8 cellular contexts compared by ENCODE assay signal in genomic region chr20:50292324-50293243, GRCh38.
DNase-seq lines count a peak whose midpoint lies in the region; ATAC-seq and TF ChIP-seq lines count a peak whose summit lies in the region.

No MANE protein-coding gene starts in this region.

- peak overlapping the region; percentile 52 for H3K27ac Mint-ChIP-seq in stimulated activated effector memory CD8-positive, alpha-beta T cell treated with anti-CD3 and anti-CD28 coated beads, Interleukin-12 subunit alpha, Interleukin-12 subunit beta, amount 100 ng/mL, for 72 hours

- peak overlapping the region; percentile 86 for H3K27ac ChIP-seq in PC-9
- peak overlapping the region; percentile 57 for H3K27ac ChIP-seq in colonic mucosa

- H3K9me3 ChIP-seq in PC-9 (ENCODE audit: insufficient read depth, low read depth) (no peaks in the 10 kb centered on the region), colonic mucosa (no peaks in the 10 kb centered on the region)

- CTCF ChIA-PET in PC-9 (lab: Charles Lee), result interaction anchor here (0.5 to 0.7 kb wide), 2 partner anchors 106 to 366 kb away, joined by 3 to 11 read pairs; no protein-coding TSS in a partner anchor

- no peaks in the 10 kb centered on the region for H3K79me2 ChIP-seq in PC-9 (ENCODE audit: low read depth)

- no peak for TF ChIP-seq CTCF in PC-9 (conservative IDR thresholded peaks at IDR 0.05)
- no peak for TF ChIP-seq CTCF in colonic mucosa (IDR thresholded peaks at IDR 0.05)
- no peak for TF ChIP-seq CTCF in lower leg skin (IDR thresholded peaks at IDR 0.05)

- peak overlapping the region; percentile 57 for H3K4me2 ChIP-seq in PC-9

- 34 to 50% methylated on average over 21 of the region's 30 CpGs for WGBS in lower leg skin, 2 donors

- H3K9me3 Mint-ChIP-seq in stimulated activated effector memory CD8-positive, alpha-beta T cell treated with anti-CD3 and anti-CD28 coated beads, Interleukin-12 subunit alpha, Interleukin-12 subunit beta, amount 100 ng/mL, for 72 hours, result no peaks in the 10 kb centered on the region

- no peaks in the 10 kb centered on the region for H3K9me2 ChIP-seq in PC-9 (ENCODE audit: insufficient read depth)

- H3K27me3 ChIP-seq in PC-9 (ENCODE audit: insufficient read depth, low read depth) (no peaks in the 10 kb centered on the region), colonic mucosa (no peaks in the 10 kb centered on the region)

- TF ChIP-seq POLR2A in lower leg skin (IDR thresholded peaks at IDR 0.05), result no peak

- BruUV-seq in PC-9 (replicated peaks; lab: Mats Ljungman, UMichigan), result no TSS peak

- H3K4me1 Mint-ChIP-seq in stimulated activated effector memory CD8-positive, alpha-beta T cell treated with anti-CD3 and anti-CD28 coated beads, Interleukin-12 subunit alpha, Interleukin-12 subunit beta, amount 100 ng/mL, for 72 hours, result peaks cover 25% of the 10 kb centered on the region

- DNase-seq in GM04504 (ENCODE audit: low read depth), result peak; percentile 97
- peak; percentile 86 to 92 for DNase-seq in PC-9
- peak; percentile 87 for DNase-seq in colonic mucosa
- peak; percentile 89 to 98 for DNase-seq in lower leg skin (ENCODE audit: low spot score in 2 of 2)
- peak; percentile 38 to 77 for DNase-seq in stimulated activated effector memory CD8-positive, alpha-beta T cell treated with anti-CD3 and anti-CD28 coated beads, Interleukin-12 subunit alpha, Interleukin-12 subunit beta, amount 100 ng/mL, for 72 hours (ENCODE audit: low spot score in 2 of 2)
- no peak for DNase-seq in NCI-H524 (lab: John Stamatoyannopoulos, UW)
- DNase-seq in epidermal melanocyte (ENCODE audit: insufficient read length, low spot score), result no peak

- H4K20me1 ChIP-seq in PC-9 (ENCODE audit: insufficient read depth), result no peaks in the 10 kb centered on the region

- no peaks in the 10 kb centered on the region for H3K36me3 Mint-ChIP-seq in stimulated activated effector memory CD8-positive, alpha-beta T cell treated with anti-CD3 and anti-CD28 coated beads, Interleukin-12 subunit alpha, Interleukin-12 subunit beta, amount 100 ng/mL, for 72 hours

- H3K4me3 Mint-ChIP-seq in stimulated activated effector memory CD8-positive, alpha-beta T cell treated with anti-CD3 and anti-CD28 coated beads, Interleukin-12 subunit alpha, Interleukin-12 subunit beta, amount 100 ng/mL, for 72 hours, result no peak overlapping the region

- H3K9ac ChIP-seq in colonic mucosa (ENCODE audit: low read depth in 2 of 2, low read length in 2 of 2), result peak overlapping the region in 1 of 2 donors; percentile 6

- intact Hi-C loops in PC-9 (cut with micrococcal nuclease; ENCODE audit: unreplicated experiment), result loop anchor here (1.0 to 2.0 kb wide), 2 partner anchors 8 to 16 kb away; no protein-coding TSS in a partner anchor
- intact Hi-C loops in colonic mucosa (cut with DNase I), result no loop called here
- intact Hi-C loops in lower leg skin (cut with DNase I; ENCODE audit: low total_unique reads), result no loop called here

- H3K36me3 ChIP-seq in PC-9 (ENCODE audit: low read depth) (no peaks in the 10 kb centered on the region), colonic mucosa (no peaks in the 10 kb centered on the region)

- peaks cover 61% of the 10 kb centered on the region for H3F3A ChIP-seq in PC-9 (ENCODE audit: insufficient read depth, low read depth)

- POLR2A ChIA-PET in PC-9 (lab: Charles Lee; ENCODE audit: unreplicated experiment), result interaction anchor here (0.5 to 1.0 kb wide), 3 partner anchors 25 to 120 kb away, joined by 3 to 5 read pairs (median 3); no protein-coding TSS in a partner anchor

- H3K4me3 ChIP-seq in PC-9 (no peak overlapping the region; the same call in 1 of the 2 replicates), colonic mucosa (no peak overlapping the region), lower leg skin (ENCODE audit: low read depth, poor library complexity, severe bottlenecking) (no peak overlapping the region)

- peak overlapping the region; percentile 19; the same call in 1 of the 2 replicates for H2AFZ ChIP-seq in PC-9

- ATAC-seq in stimulated activated effector memory CD8-positive, alpha-beta T cell treated with anti-CD3 and anti-CD28 coated beads, Interleukin-12 subunit alpha, Interleukin-12 subunit beta, amount 100 ng/mL, for 72 hours, result peak; percentile 69
- no peak for ATAC-seq in HG02759 (IDR thresholded peaks at IDR 0.05; ENCODE audit: unreplicated experiment)

- H3K4me1 ChIP-seq in PC-9 (replicated peaks; ENCODE audit: insufficient read depth), result peaks cover 46% of the 10 kb centered on the region
- peaks cover 5% of the 10 kb centered on the region for H3K4me1 ChIP-seq in colonic mucosa

Comparison
In these comparisons a context has a peak if more than half of its experiments do, and no peak if none do; other contexts are left out.
1. DNase-seq: peak in GM04504 (single experiment), PC-9 (2 of 2), colonic mucosa (single experiment), lower leg skin (2 of 2) and stimulated activated effector memory CD8-positive, alpha-beta T cell treated with anti-CD3 and anti-CD28 coated beads, Interleukin-12 subunit alpha, Interleukin-12 subunit beta, amount 100 ng/mL, for 72 hours (2 of 2); none in NCI-H524 (0 of 2) and epidermal melanocyte (single experiment).